ENCODE assay signal across 1 cellular context in the genomic region with DNA sequence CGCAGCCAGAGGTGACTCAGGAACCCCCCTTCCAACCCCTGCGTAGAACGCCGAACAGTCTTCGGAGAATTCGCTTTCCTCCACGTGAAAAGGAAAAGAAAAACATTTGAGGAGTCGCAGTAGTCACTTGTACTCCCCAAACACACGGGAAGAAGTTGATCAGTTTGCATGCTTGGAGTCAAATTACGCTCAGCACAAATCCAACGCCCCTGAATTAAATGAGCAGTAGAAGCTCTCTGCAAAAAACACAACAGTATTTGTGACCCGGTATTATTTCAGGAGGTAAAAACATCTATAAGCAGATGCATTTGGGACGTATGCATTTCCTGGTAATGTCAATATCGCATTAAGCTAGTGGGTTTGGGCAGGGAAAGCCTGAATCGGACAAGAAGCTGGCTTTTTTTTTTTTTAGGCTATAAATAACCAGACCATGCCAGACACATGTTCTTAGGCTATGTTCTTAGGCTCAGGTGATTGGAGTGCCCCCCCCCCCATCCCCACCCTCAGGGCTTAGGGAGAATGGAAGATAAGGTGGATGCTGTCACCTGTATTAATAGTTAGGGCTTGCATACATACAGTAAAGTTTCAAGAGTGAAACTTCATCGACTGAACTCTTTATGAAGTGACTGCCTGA.
TF ChIP-seq lines count a peak whose summit lies in the region.

No MANE protein-coding gene starts in this region.

TF ChIP-seq in HepG2, 621 proteins besides CTCF, POLR2A, EP300 and RAD21 (continued from another document):
- TF ChIP-seq, protein P1, sequence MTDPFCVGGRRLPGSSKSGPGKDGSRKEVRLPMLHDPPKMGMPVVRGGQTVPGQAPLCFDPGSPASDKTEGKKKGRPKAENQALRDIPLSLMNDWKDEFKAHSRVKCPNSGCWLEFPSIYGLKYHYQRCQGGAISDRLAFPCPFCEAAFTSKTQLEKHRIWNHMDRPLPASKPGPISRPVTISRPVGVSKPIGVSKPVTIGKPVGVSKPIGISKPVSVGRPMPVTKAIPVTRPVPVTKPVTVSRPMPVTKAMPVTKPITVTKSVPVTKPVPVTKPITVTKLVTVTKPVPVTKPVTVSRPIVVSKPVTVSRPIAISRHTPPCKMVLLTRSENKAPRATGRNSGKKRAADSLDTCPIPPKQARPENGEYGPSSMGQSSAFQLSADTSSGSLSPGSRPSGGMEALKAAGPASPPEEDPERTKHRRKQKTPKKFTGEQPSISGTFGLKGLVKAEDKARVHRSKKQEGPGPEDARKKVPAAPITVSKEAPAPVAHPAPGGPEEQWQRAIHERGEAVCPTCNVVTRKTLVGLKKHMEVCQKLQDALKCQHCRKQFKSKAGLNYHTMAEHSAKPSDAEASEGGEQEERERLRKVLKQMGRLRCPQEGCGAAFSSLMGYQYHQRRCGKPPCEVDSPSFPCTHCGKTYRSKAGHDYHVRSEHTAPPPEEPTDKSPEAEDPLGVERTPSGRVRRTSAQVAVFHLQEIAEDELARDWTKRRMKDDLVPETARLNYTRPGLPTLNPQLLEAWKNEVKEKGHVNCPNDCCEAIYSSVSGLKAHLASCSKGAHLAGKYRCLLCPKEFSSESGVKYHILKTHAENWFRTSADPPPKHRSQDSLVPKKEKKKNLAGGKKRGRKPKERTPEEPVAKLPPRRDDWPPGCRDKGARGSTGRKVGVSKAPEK (CRISPR knock-in tag; IDR thresholded peaks at IDR 0.05; ENCODE audit: borderline replicate concordance), result no peak
